ENCODE assay signal across 24 cellular contexts in genomic region chr9:107948601-107949000, GRCh38.
"Had no signal": no experiment of that assay in that cellular context is flagged by ENCODE, and none has a peak within 500 bp of the region (broad histone marks: within the 10 kb centered on the region; RNA-seq: fewer than 3 reads in every experiment).

No MANE protein-coding gene starts in this region.

- FAIRE-seq: endothelial cell of umbilical vein, kidney had no signal

- H3K9me3 ChIP-seq: body of pancreas, esophagus squamous epithelium had no signal

- H3K4me1 ChIP-seq: esophagus squamous epithelium, foreskin keratinocyte, left lung, right atrium auricular region had no signal

- DNase-seq: activated CD4-positive, alpha-beta memory T cell treated with anti-CD3 and anti-CD28 coated beads, Interleukin-2, amount 10 ng/mL, durations not matched to agents 7 days and 5 days; activated CD4-positive, alpha-beta T cell treated with anti-CD3 and anti-CD28 coated beads for 48 hours; activated CD4-positive, CD25-positive, alpha-beta regulatory T cell; activated CD8-positive, alpha-beta memory T cell treated with anti-CD3 and anti-CD28 coated beads, Interleukin-2, amount 10 ng/mL, durations not matched to agents 7 days and 5 days; activated naive CD4-positive, alpha-beta T cell; activated naive CD8-positive, alpha-beta T cell treated with anti-CD3 and anti-CD28 coated beads for 36 hours; amniotic stem cell; dermis blood vessel endothelial cell; effector memory CD4-positive, alpha-beta T cell; esophagus squamous epithelium; foreskin keratinocyte; head of caudate nucleus; kidney; left lung; midbrain; stimulated activated CD4-positive, alpha-beta T cell treated with anti-CD3 and anti-CD28 coated beads, Interleukin-15, amount 100 ng/mL, for 24 hours; stimulated activated CD4-positive, alpha-beta T cell treated with anti-CD3 and anti-CD28 coated beads, Interleukin-2, amount 100 ng/mL, for 48 hours; stomach; T-helper 1 cell; T-helper 9 cell had no signal

- H3K27me3 ChIP-seq: body of pancreas, esophagus squamous epithelium, foreskin keratinocyte, left lung, right atrium auricular region, stomach had no signal

- H3K27ac ChIP-seq: body of pancreas, esophagus squamous epithelium, foreskin keratinocyte, left lung, right atrium auricular region, skin epidermis had no signal

- H3K4me3 ChIP-seq: body of pancreas, esophagus squamous epithelium, left lung, right atrium auricular region, skin epidermis, stomach had no signal

- H3K36me3 ChIP-seq: esophagus squamous epithelium, left lung, right atrium auricular region, stomach had no signal
